19 cellular contexts compared by ENCODE assay signal in genomic region chr20:62734336-62734735, GRCh38. TPM values are rescaled to one million over a fixed set of nuclear protein-coding genes. Genes with fewer than 3 reads are reported as not detected.
DNase-seq lines count a peak whose midpoint lies in the region; ATAC-seq, FAIRE-seq and TF ChIP-seq lines count a peak whose summit lies in the region.
"Had no signal": no experiment of that assay in that cellular context is flagged by ENCODE, and none has a peak within 500 bp of the region (broad histone marks: within the 10 kb centered on the region; RNA-seq: fewer than 3 reads in every experiment).

No MANE protein-coding gene starts in this region.

- no peak for TF ChIP-seq CTCF in A673 (conservative IDR thresholded peaks at IDR 0.05; ENCODE audit: low read depth, low read length)
- TF ChIP-seq CTCF in Panc1 (IDR thresholded peaks at IDR 0.05): no peak
- TF ChIP-seq CTCF in kidney (IDR thresholded peaks at IDR 0.05; ENCODE audit: borderline replicate concordance, extremely low read depth, insufficient read depth): no peak

- H3K4me1 Mint-ChIP-seq in activated CD4-positive, alpha-beta memory T cell treated with anti-CD3 and anti-CD28 coated beads for 36 hours (ENCODE audit: low read depth): peaks cover 13% of the 10 kb centered on the region
- peaks cover 41% of the 10 kb centered on the region for H3K4me1 Mint-ChIP-seq in activated CD4-positive, alpha-beta memory T cell treated with anti-CD3 and anti-CD28 coated beads, Interleukin-2, amount 10 ng/mL, durations not matched to agents 7 days and 5 days

- no peak overlapping the region for H3K9ac ChIP-seq in kidney (ENCODE audit: low read length in 2 of 2)

- no TSS peak for BruUV-seq in A673 (replicated peaks; lab: Mats Ljungman, UMichigan)
- no TSS peak for BruUV-seq in Panc1 (replicated peaks; lab: Mats Ljungman, UMichigan)

- no peak overlapping the region for H3K27ac Mint-ChIP-seq in activated CD4-positive, alpha-beta memory T cell treated with anti-CD3 and anti-CD28 coated beads for 36 hours
- H3K27ac Mint-ChIP-seq in activated CD4-positive, alpha-beta memory T cell treated with anti-CD3 and anti-CD28 coated beads, Interleukin-2, amount 10 ng/mL, durations not matched to agents 7 days and 5 days: no peak overlapping the region

- no peaks in the 10 kb centered on the region for H3K27me3 Mint-ChIP-seq in activated CD4-positive, alpha-beta memory T cell treated with anti-CD3 and anti-CD28 coated beads for 36 hours
- H3K27me3 Mint-ChIP-seq in activated CD4-positive, alpha-beta memory T cell treated with anti-CD3 and anti-CD28 coated beads, Interleukin-2, amount 10 ng/mL, durations not matched to agents 7 days and 5 days: peaks cover 48% of the 10 kb centered on the region

- no peaks in the 10 kb centered on the region for H3K36me3 Mint-ChIP-seq in activated CD4-positive, alpha-beta memory T cell treated with anti-CD3 and anti-CD28 coated beads for 36 hours
- H3K36me3 Mint-ChIP-seq in activated CD4-positive, alpha-beta memory T cell treated with anti-CD3 and anti-CD28 coated beads, Interleukin-2, amount 10 ng/mL, durations not matched to agents 7 days and 5 days (ENCODE audit: low read depth): no peaks in the 10 kb centered on the region

- POLR2A ChIA-PET in activated CD4-positive, alpha-beta memory T cell treated with anti-CD3 and anti-CD28 coated beads for 36 hours (lab: Charles Lee): interaction anchor here (0.6 kb wide), 2 partner anchors 49 to 68 kb away, joined by 3 read pairs; no protein-coding TSS in a partner anchor
- POLR2A ChIA-PET in activated CD4-positive, alpha-beta memory T cell treated with anti-CD3 and anti-CD28 coated beads, Interleukin-2, amount 10 ng/mL, durations not matched to agents 7 days and 5 days (lab: Charles Lee): interaction anchor here (1.8 kb wide), 1 partner anchor 15 kb away, joined by 3 read pairs; no protein-coding TSS in a partner anchor
- POLR2A ChIA-PET in A673 (lab: Charles Lee; ENCODE audit: low non-redundant PET): interaction anchor here (0.7 kb wide), 1 partner anchor 1084 kb away, joined by 3 read pairs; no protein-coding TSS in a partner anchor
- POLR2A ChIA-PET in Panc1 (lab: Charles Lee): interaction anchor here (0.6 kb wide), 1 partner anchor 56 kb away, joined by 7 read pairs; no protein-coding TSS in a partner anchor

- DNase-seq in activated CD4-positive, alpha-beta memory T cell treated with anti-CD3 and anti-CD28 coated beads for 36 hours: peak; percentile 5
- DNase-seq in activated CD4-positive, alpha-beta memory T cell treated with anti-CD3 and anti-CD28 coated beads, Interleukin-2, amount 10 ng/mL, durations not matched to agents 7 days and 5 days: no peak
- no peak for DNase-seq in A673 (ENCODE audit: low spot score)
- DNase-seq in Panc1 (ENCODE audit: low read depth, low spot score): no peak
- DNase-seq in kidney: peak; percentile 56
- no peak for DNase-seq in G401 (ENCODE audit: low spot score)
- no peak for DNase-seq in 8988T
- no peak for DNase-seq in ureter (ENCODE audit: low spot score)
- DNase-seq: GF-D8; NCI-H1417; NCI-H1930; NCI-H446; NK-92 treated with Interleukin-12 subunit alpha and Interleukin-12 subunit beta, amount 100 ng/mL, for 24 hours; RPMI8226 had no signal

- H3K4me1 ChIP-seq in A673 (ENCODE audit: insufficient read depth, low read length, poor library complexity, severe bottlenecking): peaks cover 60% of the 10 kb centered on the region
- H3K4me1 ChIP-seq in Panc1 (ENCODE audit: control insufficient read depth, insufficient read depth, low read length): peaks cover 59% of the 10 kb centered on the region
- no peaks in the 10 kb centered on the region for H3K4me1 ChIP-seq in kidney (ENCODE audit: control insufficient read depth in 1 of 2, insufficient read depth in 1 of 2, low read depth in 1 of 2, low read length in 2 of 2)
- H3K4me1 ChIP-seq: HAP-1 had no signal

- CTCF ChIA-PET in activated CD4-positive, alpha-beta memory T cell treated with anti-CD3 and anti-CD28 coated beads for 36 hours (lab: Charles Lee): interaction anchor here (1.8 kb wide), 1 partner anchor 57 kb away, joined by 5 read pairs; no protein-coding TSS in a partner anchor
- CTCF ChIA-PET in activated CD4-positive, alpha-beta memory T cell treated with anti-CD3 and anti-CD28 coated beads, Interleukin-2, amount 10 ng/mL, durations not matched to agents 7 days and 5 days (lab: Charles Lee): interaction anchor here (0.8 kb wide), 1 partner anchor 14 kb away, joined by 4 read pairs; no protein-coding TSS in a partner anchor
- CTCF ChIA-PET in A673 (lab: Charles Lee): interaction anchor here (0.6 to 1.0 kb wide), 4 partner anchors 25 to 65 kb away, joined by 3 to 5 read pairs (median 4); partner anchors contain the start of gene NTSR1
- CTCF ChIA-PET in Panc1 (lab: Charles Lee): interaction anchor here (0.6 to 0.7 kb wide), 2 partner anchors 12 to 60 kb away, joined by 3 to 5 read pairs; no protein-coding TSS in a partner anchor

- no peak for FAIRE-seq in kidney (lab: Jason Lieb, UNC)
- FAIRE-seq: GM12891, GM18507 had no signal

- H3K9me3 ChIP-seq in A673 (ENCODE audit: low read depth, low read length, poor library complexity, severe bottlenecking) (no peaks in the 10 kb centered on the region), Panc1 (ENCODE audit: control insufficient read depth, insufficient read depth, low read depth, low read length) (no peaks in the 10 kb centered on the region), kidney (ENCODE audit: control insufficient read depth in 1 of 2, low read length in 2 of 2) (no peaks in the 10 kb centered on the region)
- H3K9me3 ChIP-seq: HAP-1 had no signal

- intact Hi-C loops in activated CD4-positive, alpha-beta memory T cell treated with anti-CD3 and anti-CD28 coated beads for 36 hours (cut with micrococcal nuclease): no loop called here
- intact Hi-C loops in A673 (cut with micrococcal nuclease; ENCODE audit: unreplicated experiment) (no loop called here), Panc1 (cut with micrococcal nuclease; ENCODE audit: unreplicated experiment) (no loop called here), kidney (cut with DNase I) (no loop called here)

- peak overlapping the region; percentile 97 for H3K27ac ChIP-seq in A673 (ENCODE audit: low read depth, low read length, poor library complexity, severe bottlenecking)
- H3K27ac ChIP-seq in Panc1 (ENCODE audit: low read length): peak overlapping the region; percentile 29; the same call in 1 of the 2 replicates
- H3K27ac ChIP-seq in kidney (ENCODE audit: low read depth in 2 of 2, low read length in 2 of 2): no peak overlapping the region
- H3K27ac ChIP-seq: 22Rv1 had no signal

- ATAC-seq in Panc1: no peak

- in situ Hi-C loops in Panc1 (cut with HindIII; ENCODE audit: low pct_unique_long_range_greater_than_20kb, low sequenced_read_pairs): no loop called here
- in situ Hi-C loops in G401 (cut with HindIII; ENCODE audit: low sequenced_read_pairs): no loop called here

- H3K9me3 Mint-ChIP-seq in activated CD4-positive, alpha-beta memory T cell treated with anti-CD3 and anti-CD28 coated beads for 36 hours: no peaks in the 10 kb centered on the region
- H3K9me3 Mint-ChIP-seq in activated CD4-positive, alpha-beta memory T cell treated with anti-CD3 and anti-CD28 coated beads, Interleukin-2, amount 10 ng/mL, durations not matched to agents 7 days and 5 days: no peaks in the 10 kb centered on the region

- H3K27me3 ChIP-seq in A673 (replicated peaks; ENCODE audit: insufficient read depth, low read depth, low read length, poor library complexity): no peaks in the 10 kb centered on the region
- H3K27me3 ChIP-seq in Panc1 (ENCODE audit: control insufficient read depth, insufficient read depth, low read length): no peaks in the 10 kb centered on the region

- H3K4me3 ChIP-seq in A673 (ENCODE audit: low read depth, low read length, poor library complexity, severe bottlenecking): no peak overlapping the region
- H3K4me3 ChIP-seq in Panc1 (ENCODE audit: low read depth in 2 of 2, low read length in 2 of 2): no peak overlapping the region
- H3K4me3 ChIP-seq in kidney (ENCODE audit: low read length in 2 of 2): no peak overlapping the region
- H3K4me3 ChIP-seq: HAP-1 had no signal

- H3K36me3 ChIP-seq in A673 (ENCODE audit: insufficient read depth, low read length, poor library complexity, severe bottlenecking): no peaks in the 10 kb centered on the region
- 0 out of 2 replicates have a peak, but pooled peaks cover 2% of the 10 kb centered on the region for H3K36me3 ChIP-seq in Panc1 (ENCODE audit: control insufficient read depth, insufficient read depth, low read length)
- no peaks in the 10 kb centered on the region for H3K36me3 ChIP-seq in kidney (ENCODE audit: control insufficient read depth in 1 of 2, insufficient read depth in 2 of 2, low read length in 2 of 2)
- H3K36me3 ChIP-seq: HAP-1 had no signal

- H3K4me3 Mint-ChIP-seq in activated CD4-positive, alpha-beta memory T cell treated with anti-CD3 and anti-CD28 coated beads for 36 hours: no peak overlapping the region
- no peak overlapping the region for H3K4me3 Mint-ChIP-seq in activated CD4-positive, alpha-beta memory T cell treated with anti-CD3 and anti-CD28 coated beads, Interleukin-2, amount 10 ng/mL, durations not matched to agents 7 days and 5 days

RNA-seq across cellular contexts. Expression of gene NTSR1, which starts 25.7 kb away (rescaled TPM):
- total RNA-seq in activated CD4-positive, alpha-beta memory T cell treated with anti-CD3 and anti-CD28 coated beads for 36 hours: not detected
- total RNA-seq in activated CD4-positive, alpha-beta memory T cell treated with anti-CD3 and anti-CD28 coated beads, Interleukin-2, amount 10 ng/mL, durations not matched to agents 7 days and 5 days: not detected
- 8.7 and 15.9 TPM in 2 replicates for total RNA-seq in A673 (2021)
- total RNA-seq in Panc1 (2021; ENCODE audit: unreplicated experiment): 44.1 TPM
- 73.6 TPM for polyA plus RNA-seq in Panc1 (2012; ENCODE audit: insufficient read length)
- total RNA-seq in kidney: 0.09 TPM
- polyA plus RNA-seq in kidney (ENCODE audit: insufficient read depth, low read depth, low replicate concordance): not detected
- not detected in 2 replicates for total RNA-seq in G401 (2014; rRNA removed; shearing (Covaris generic))
- total RNA-seq in ureter: not detected
- total RNA-seq: OCI-LY7 had no signal

Comparison
In these comparisons a context has a peak if more than half of its experiments do, and no peak if none do; other contexts are left out.
1. DNase-seq: peak in activated CD4-positive, alpha-beta memory T cell treated with anti-CD3 and anti-CD28 coated beads for 36 hours (single experiment) and kidney (single experiment); none in activated CD4-positive, alpha-beta memory T cell treated with anti-CD3 and anti-CD28 coated beads, Interleukin-2, amount 10 ng/mL, durations not matched to agents 7 days and 5 days (single experiment), A673 (single experiment), Panc1 (single experiment), G401 (single experiment), 8988T (single experiment) and ureter (single experiment).
2. H3K27ac ChIP-seq: peak in A673 (single experiment) and Panc1 (single experiment); none in kidney (0 of 2).